ENCODE assay signal across 1 cellular context in the genomic region with DNA sequence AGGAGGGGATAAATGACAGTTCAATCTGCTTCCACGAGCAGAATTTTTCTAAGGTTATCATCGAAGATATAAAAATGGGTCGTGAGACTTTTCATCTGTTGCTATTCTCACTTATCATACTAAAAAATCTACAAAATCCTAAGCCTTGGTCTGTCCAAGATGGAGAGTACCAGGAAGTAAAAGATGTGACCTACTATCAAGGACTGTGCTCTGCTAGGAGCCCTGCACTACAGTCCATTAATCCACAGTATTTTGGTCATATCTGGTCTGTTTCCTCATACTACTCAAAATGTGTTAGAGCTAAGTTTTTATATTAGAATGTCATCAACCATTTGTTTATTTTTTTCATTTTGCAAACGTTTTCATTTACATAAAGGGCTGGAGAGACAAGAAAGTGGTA.
TF ChIP-seq lines count a peak whose summit lies in the region.

No MANE protein-coding gene starts in this region.

TF ChIP-seq in SK-N-SH, 30 proteins besides CTCF, POLR2A, EP300 and RAD21 (continued from another document):
- no peak for TF ChIP-seq PBX3 (IDR thresholded peaks at IDR 0.05)
- TF ChIP-seq IRF3 (IDR thresholded peaks at IDR 0.05; ENCODE audit: low read depth, low read length) = no peak
